1 cellular context compared by ENCODE assay signal in genomic region chr2:23698116-23698732, GRCh38.
TF ChIP-seq lines count a peak whose summit lies in the region.

No MANE protein-coding gene starts in this region.

TF ChIP-seq in H1, 55 proteins besides CTCF, POLR2A, EP300 and RAD21:
- TF ChIP-seq SIN3A (conservative IDR thresholded peaks at IDR 0.05 in 1 of 2, IDR thresholded peaks at IDR 0.05 in 1 of 2; ENCODE audit: low read depth in 1 of 2, low read length in 2 of 2) (no peak), TAF7 (optimal IDR thresholded peaks at IDR 0.05; ENCODE audit: borderline replicate concordance, low read depth, low read length) (no peak), SP4 (IDR thresholded peaks at IDR 0.05; ENCODE audit: low read length) (no peak), TAF1 (IDR thresholded peaks at IDR 0.05; ENCODE audit: low read depth, low read length) (no peak), CHD7 (IDR thresholded peaks at IDR 0.05; ENCODE audit: insufficient replicate concordance, low read length) (no peak), RBBP5 (IDR thresholded peaks at IDR 0.05; ENCODE audit: borderline replicate concordance, low read depth, low read length) (no peak), KDM5A (IDR thresholded peaks at IDR 0.05; ENCODE audit: low read length) (no peak)
